ENCODE assay signal across 29 cellular contexts in the genomic region with DNA sequence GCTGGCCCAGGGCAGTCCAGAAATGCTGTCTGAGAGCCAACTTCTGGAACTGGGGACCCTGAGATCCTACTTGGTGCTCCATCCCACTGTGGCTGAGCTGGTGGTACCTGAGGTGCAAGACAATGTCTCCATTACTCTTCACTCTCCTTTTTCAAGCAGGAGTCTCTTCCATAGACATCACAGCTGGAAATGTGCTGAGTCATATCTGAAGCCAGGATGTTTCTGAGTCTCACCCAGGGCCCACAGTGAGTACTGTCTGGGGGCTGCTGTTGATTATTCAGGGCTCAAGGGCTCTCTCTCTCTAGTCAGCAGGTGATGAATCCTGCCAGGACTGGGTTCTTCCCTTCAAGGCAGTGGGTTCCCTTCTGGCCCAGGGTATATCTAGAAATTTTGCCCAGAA.
DNase-seq lines count a peak whose midpoint lies in the region; ATAC-seq, FAIRE-seq and TF ChIP-seq lines count a peak whose summit lies in the region.
"Had no signal": no experiment of that assay in that cellular context is flagged by ENCODE, and none has a peak within 500 bp of the region (broad histone marks: within the 10 kb centered on the region; RNA-seq: fewer than 3 reads in every experiment).

No MANE protein-coding gene starts in this region.

- H2BK15ac ChIP-seq in mesendoderm (replicated peaks; ENCODE audit: low read depth) = no peak overlapping the region

- intact Hi-C loops in CD4-positive, alpha-beta T cell (cut with DNase I, micrococcal nuclease) = no loop called here

- H3K36me3 Mint-ChIP-seq in CD4-positive, alpha-beta T cell (ENCODE audit: low read depth) = no peaks in the 10 kb centered on the region
- H3K36me3 Mint-ChIP-seq: CD4-positive, alpha-beta memory T cell; immature natural killer cell had no signal

- no peak overlapping the region for H3K27ac Mint-ChIP-seq in CD4-positive, alpha-beta T cell
- H3K27ac Mint-ChIP-seq: activated CD4-positive, alpha-beta T cell treated with anti-CD3 and anti-CD28 coated beads for 36 hours; activated naive CD4-positive, alpha-beta T cell treated with anti-CD3 and anti-CD28 coated beads for 36 hours; CD4-positive, alpha-beta memory T cell; immature natural killer cell; nephron progenitor cell; stimulated activated naive CD8-positive, alpha-beta T cell treated with anti-CD3 and anti-CD28 coated beads, Interleukin-15, Interleukin-2, amounts not matched to agents 100 ng/mL and 50 ng/mL, for 24 hours; T-helper 17 cell had no signal

- no peak for ATAC-seq in CD4-positive, alpha-beta T cell (ENCODE audit: poor library complexity)
- ATAC-seq: activated CD4-positive, alpha-beta T cell treated with anti-CD3 and anti-CD28 coated beads for 36 hours; HCT116; pancreas; T-helper 17 cell had no signal

- no peak overlapping the region for H3K4me3 Mint-ChIP-seq in CD4-positive, alpha-beta T cell
- H3K4me3 Mint-ChIP-seq: activated CD4-positive, alpha-beta T cell treated with anti-CD3 and anti-CD28 coated beads for 36 hours; activated naive CD4-positive, alpha-beta T cell treated with anti-CD3 and anti-CD28 coated beads for 36 hours; CD4-positive, alpha-beta memory T cell; central memory CD8-positive, alpha-beta T cell; immature natural killer cell; nephron progenitor cell; stimulated activated naive CD8-positive, alpha-beta T cell treated with anti-CD3 and anti-CD28 coated beads, Interleukin-15, Interleukin-2, amounts not matched to agents 100 ng/mL and 50 ng/mL, for 24 hours; T-helper 17 cell had no signal

- H3K4ac ChIP-seq in mesendoderm (ENCODE audit: low read depth, low read length) = peak overlapping the region; percentile 95

- H3K79me2 ChIP-seq in mesendoderm (ENCODE audit: control insufficient read depth, insufficient read depth, low read length) = no peaks in the 10 kb centered on the region

- H3K4me3 ChIP-seq in epithelial cell of esophagus (ENCODE audit: low read length) (no peak overlapping the region), mesendoderm (ENCODE audit: low read length) (no peak overlapping the region)
- H3K4me3 ChIP-seq: dorsolateral prefrontal cortex, left ventricle myocardium inferior, MG63, pancreas, SK-N-MC had no signal

- no peaks in the 10 kb centered on the region for H3K36me3 ChIP-seq in mesendoderm (ENCODE audit: control insufficient read depth, insufficient read depth, low read length)
- H3K36me3 ChIP-seq: left ventricle myocardium inferior, MG63, pancreas had no signal

- H3K27me3 Mint-ChIP-seq in CD4-positive, alpha-beta T cell = no peaks in the 10 kb centered on the region
- H3K27me3 Mint-ChIP-seq: activated CD4-positive, alpha-beta T cell treated with anti-CD3 and anti-CD28 coated beads for 36 hours; central memory CD8-positive, alpha-beta T cell; stimulated activated naive CD8-positive, alpha-beta T cell treated with anti-CD3 and anti-CD28 coated beads, Interleukin-15, Interleukin-2, amounts not matched to agents 100 ng/mL and 50 ng/mL, for 24 hours; T-helper 17 cell had no signal

- no peaks in the 10 kb centered on the region for H3K9me3 ChIP-seq in CD4-positive, alpha-beta T cell (ENCODE audit: control insufficient read depth, low read length)
- H3K9me3 ChIP-seq: pancreas had no signal

- no peak overlapping the region for H4K8ac ChIP-seq in mesendoderm (ENCODE audit: low read depth, low read length)

- H3K9me3 Mint-ChIP-seq in CD4-positive, alpha-beta T cell = peaks cover 13% of the 10 kb centered on the region

- H4K5ac ChIP-seq in mesendoderm (ENCODE audit: low read length) = no peak overlapping the region

- DNase-seq in EL (peak; percentile 61), RCC 7860 (ENCODE audit: low spot score) (peak; percentile 59), epithelial cell of esophagus (ENCODE audit: low read depth) (peak; percentile 8), mesendoderm (peak; percentile 52), T-helper 2 cell (no peak), medulla oblongata (ENCODE audit: extremely low spot score) (no peak), NCI-H2081 (lab: John Stamatoyannopoulos, UW) (no peak)
- no peak for DNase-seq in CD4-positive, alpha-beta T cell
- DNase-seq: activated CD4-positive, alpha-beta T cell treated with anti-CD3 and anti-CD28 coated beads for 36 hours; activated naive CD4-positive, alpha-beta T cell treated with anti-CD3 and anti-CD28 coated beads for 36 hours; CD4-positive, alpha-beta memory T cell; dorsolateral prefrontal cortex; hippocampal formation; immature natural killer cell; left ventricle myocardium inferior; MG63; NCI-H2029 treated with DMSO at 0.1 percent for 48 hours; NCI-H345; NCI-H748 treated with DMSO at 0.1 percent for 48 hours; nephron progenitor cell; pancreas; stimulated activated CD4-positive, alpha-beta T cell treated with anti-CD3 and anti-CD28 coated beads, Interleukin-15, amount 100 ng/mL, for 24 hours; T-helper 17 cell had no signal

- POLR2A ChIA-PET in CD4-positive, alpha-beta T cell (lab: Charles Lee) = no interaction called here

- no peak for FAIRE-seq in RCC 7860 (lab: Jason Lieb, UNC)
- FAIRE-seq: endothelial cell of umbilical vein, frontal cortex, pancreas had no signal

- H3K18ac ChIP-seq in mesendoderm (ENCODE audit: low read length) = peak overlapping the region; percentile 19

- H3K79me1 ChIP-seq in mesendoderm (ENCODE audit: low read length) = no peaks in the 10 kb centered on the region

- H3K4me2 ChIP-seq in mesendoderm (ENCODE audit: low read length) = no peak overlapping the region

- no peak overlapping the region for H3K9ac ChIP-seq in mesendoderm (ENCODE audit: low read length)

- H3K4me1 ChIP-seq in mesendoderm (ENCODE audit: control insufficient read depth, low read depth, low read length) = peaks cover 3% of the 10 kb centered on the region
- H3K4me1 ChIP-seq: left ventricle myocardium inferior, pancreas had no signal

- H3K27me3 ChIP-seq in mesendoderm (ENCODE audit: insufficient read depth, low read length, poor library complexity) = no peaks in the 10 kb centered on the region
- H3K27me3 ChIP-seq in CD4-positive, alpha-beta T cell (ENCODE audit: control insufficient read depth, insufficient read depth, low read length) = no peaks in the 10 kb centered on the region
- H3K27me3 ChIP-seq: dorsolateral prefrontal cortex, MG63, pancreas had no signal

- H3K4me1 Mint-ChIP-seq in CD4-positive, alpha-beta T cell (ENCODE audit: low read depth) = no peaks in the 10 kb centered on the region
- H3K4me1 Mint-ChIP-seq: activated CD4-positive, alpha-beta T cell treated with anti-CD3 and anti-CD28 coated beads for 36 hours; CD4-positive, alpha-beta memory T cell; central memory CD8-positive, alpha-beta T cell; immature natural killer cell; nephron progenitor cell; T-helper 17 cell had no signal

- CTCF ChIA-PET in CD4-positive, alpha-beta T cell (lab: Charles Lee) = no interaction called here

- no peak overlapping the region for H3K23ac ChIP-seq in mesendoderm (ENCODE audit: low read length)

- H3K56ac ChIP-seq in mesendoderm (ENCODE audit: low read length) = peak overlapping the region; percentile 66

- H2BK5ac ChIP-seq in mesendoderm (ENCODE audit: low read length) = peak overlapping the region; percentile 92

- no peak for TF ChIP-seq CTCF in epithelial cell of esophagus (IDR thresholded peaks at IDR 0.05; ENCODE audit: insufficient read depth, low read depth, low read length, missing control alignments)
- no peak for TF ChIP-seq CTCF in CD4-positive, alpha-beta T cell (IDR thresholded peaks at IDR 0.05)

- peak overlapping the region; percentile 86 for H2AK5ac ChIP-seq in mesendoderm (ENCODE audit: low read length)

- H3K27ac ChIP-seq in mesendoderm (ENCODE audit: low read depth, low read length) = no peak overlapping the region
- H3K27ac ChIP-seq in CD4-positive, alpha-beta T cell (ENCODE audit: low read depth, low read length) = no peak overlapping the region
- H3K27ac ChIP-seq: dorsolateral prefrontal cortex, left ventricle myocardium inferior, pancreas, SK-N-MC had no signal

- H2BK120ac ChIP-seq in mesendoderm (ENCODE audit: low read depth, low read length) = peak overlapping the region; percentile 54

Comparison
In these comparisons a context has a peak if more than half of its experiments do, and no peak if none do; other contexts are left out.
1. DNase-seq: peak in EL (single experiment), RCC 7860 (single experiment), epithelial cell of esophagus (single experiment) and mesendoderm (single experiment); none in T-helper 2 cell (0 of 5), medulla oblongata (single experiment), NCI-H2081 (0 of 2) and CD4-positive, alpha-beta T cell (0 of 10).